In genomic region chr11:41779401-41779960, GRCh38 we compare ENCODE assay signal across 19 cellular contexts.
DNase-seq lines count a peak whose midpoint lies in the region; ATAC-seq and TF ChIP-seq lines count a peak whose summit lies in the region.
"Had no signal": no experiment of that assay in that cellular context is flagged by ENCODE, and none has a peak within 500 bp of the region (broad histone marks: within the 10 kb centered on the region; RNA-seq: fewer than 3 reads in every experiment).

No MANE protein-coding gene starts in this region.

- H3K27ac ChIP-seq in GM23338 (ENCODE audit: low read depth) (no peak overlapping the region), caudate nucleus (ENCODE audit: low read depth, low read length) (no peak overlapping the region), heart left ventricle (no peak overlapping the region)

- H3K4me3 Mint-ChIP-seq in GM23338 = no peak overlapping the region
- H3K4me3 Mint-ChIP-seq: CD4-positive, alpha-beta T cell; HFFc6; IgD-negative memory B cell had no signal

- H3K36me3 ChIP-seq in GM23338 (ENCODE audit: insufficient read depth) (no peaks in the 10 kb centered on the region), heart left ventricle (no peaks in the 10 kb centered on the region)
- H3K36me3 ChIP-seq: BE2C had no signal

- H2AFZ ChIP-seq in GM23338 = peak overlapping the region; percentile 67; the same call in 1 of the 2 replicates

- intact Hi-C loops in left colon (cut with DNase I, micrococcal nuclease) = no loop called here
- intact Hi-C loops in heart left ventricle (cut with DNase I) = no loop called here

- no peak overlapping the region for H3K4me2 ChIP-seq in GM23338

- TF ChIP-seq CTCF in GM23338 (conservative IDR thresholded peaks at IDR 0.05; ENCODE audit: low read depth in 2 of 2) = no peak
- TF ChIP-seq CTCF in heart left ventricle (IDR thresholded peaks at IDR 0.05) = no peak

- no peak for ATAC-seq in GM23338
- ATAC-seq in left colon = peak; percentile 99
- ATAC-seq in heart left ventricle = no peak
- ATAC-seq: HCT116, HepG2 had no signal

- H3K4me3 ChIP-seq in GM23338 (no peak overlapping the region), heart left ventricle (no peak overlapping the region)

- H4K20me1 ChIP-seq in GM23338 (replicated peaks; ENCODE audit: insufficient read depth) = no peaks in the 10 kb centered on the region

- H3K27me3 Mint-ChIP-seq in GM23338 (ENCODE audit: insufficient read depth, low read depth, poor library complexity) = peaks cover 2% of the 10 kb centered on the region
- H3K27me3 Mint-ChIP-seq: CD4-positive, alpha-beta T cell; IgD-negative memory B cell had no signal

- peaks cover 11% of the 10 kb centered on the region for H3K4me1 ChIP-seq in GM23338 (ENCODE audit: insufficient read depth)
- no peaks in the 10 kb centered on the region for H3K4me1 ChIP-seq in heart left ventricle
- H3K4me1 ChIP-seq: BE2C had no signal

- peaks cover 0 to 8% (median 0%) of the 10 kb centered on the region in 12 donors for H3K9me3 ChIP-seq in heart left ventricle
- H3K9me3 ChIP-seq: BE2C had no signal

- H3K9me3 Mint-ChIP-seq in GM23338 = peaks cover 38% of the 10 kb centered on the region

- H3K27ac Mint-ChIP-seq in GM23338 = no peak overlapping the region
- H3K27ac Mint-ChIP-seq: CD4-positive, alpha-beta T cell; HFFc6; IgD-negative memory B cell had no signal

- H3K4me1 Mint-ChIP-seq in GM23338 = peaks cover 8% of the 10 kb centered on the region
- H3K4me1 Mint-ChIP-seq: IgD-negative memory B cell had no signal

- H3F3A ChIP-seq in GM23338 (replicated peaks; ENCODE audit: low read depth) = no peaks in the 10 kb centered on the region

- H3K27me3 ChIP-seq in GM23338 (ENCODE audit: insufficient read depth) (no peaks in the 10 kb centered on the region), heart left ventricle (no peaks in the 10 kb centered on the region)
- H3K27me3 ChIP-seq: BE2C had no signal

- peaks cover 7% of the 10 kb centered on the region; the same call in 2 of the 3 replicates for H3K36me3 Mint-ChIP-seq in GM23338 (ENCODE audit: low read depth)
- H3K36me3 Mint-ChIP-seq: IgD-negative memory B cell had no signal

- no peaks in the 10 kb centered on the region for H3K79me2 ChIP-seq in GM23338 (replicated peaks; ENCODE audit: insufficient read depth)

- H3K9me2 ChIP-seq in GM23338 (ENCODE audit: insufficient read depth) = 0 out of 2 replicates have a peak, but pooled peaks cover 7% of the 10 kb centered on the region

- 64 to 67% (median 65%) methylated on average over 1 of the region's 1 CpG for WGBS in heart left ventricle, 4 donors

- TF ChIP-seq POLR2A in heart left ventricle (IDR thresholded peaks at IDR 0.05) = no peak

- DNase-seq in GM23338 (ENCODE audit: low spot score) (no peak), LoVo (ENCODE audit: low spot score) (peak; percentile 11), left colon (no peak), COLO829 (ENCODE audit: low spot score) (no peak), caudate nucleus (lab: John Stamatoyannopoulos, UW) (no peak), heart left ventricle (no peak)
- no peak for DNase-seq in stimulated activated CD4-positive, alpha-beta T cell treated with anti-CD3 and anti-CD28 coated beads, Interleukin-4, amount 100 ng/mL, for 1 hour
- DNase-seq: ACHN; BE2C; C1 segment of cervical spinal cord; Calu3; CD4-positive, alpha-beta T cell; DMS79 treated with DMSO at 0.1 percent for 48 hours; GF-D8; HFFc6; KBM-7 had no signal

TF ChIP-seq in GM23338, 12 proteins besides CTCF, POLR2A, EP300 and RAD21 (continues in another document):
- TF ChIP-seq ZNF114 (CRISPR knock-in tag; IDR thresholded peaks at IDR 0.05) (no peak), ZNF331 (CRISPR knock-in tag; IDR thresholded peaks at IDR 0.05; ENCODE audit: low read depth) (no peak), ZNF462 (CRISPR knock-in tag; IDR thresholded peaks at IDR 0.05) (no peak), CREB1 (CRISPR knock-in tag; IDR thresholded peaks at IDR 0.05; ENCODE audit: low read depth) (no peak), STAT1 (IDR thresholded peaks at IDR 0.05; ENCODE audit: unreplicated experiment) (no peak), POLR2AphosphoS5 (IDR thresholded peaks at IDR 0.05; ENCODE audit: low read depth) (no peak), EZH2 (IDR thresholded peaks at IDR 0.05; ENCODE audit: low read depth, unreplicated experiment) (no peak), EZH2phosphoT487 (IDR thresholded peaks at IDR 0.05; ENCODE audit: unreplicated experiment) (no peak), ETS1 (IDR thresholded peaks at IDR 0.05) (no peak), NANOG (IDR thresholded peaks at IDR 0.05; ENCODE audit: borderline replicate concordance) (no peak), JUNB (IDR thresholded peaks at IDR 0.05; ENCODE audit: unreplicated experiment) (no peak)
